ENCODE assay signal across 25 cellular contexts in genomic region chr13:61463027-61463426, GRCh38.
DNase-seq lines count a peak whose midpoint lies in the region; ATAC-seq and TF ChIP-seq lines count a peak whose summit lies in the region.
"Had no signal": no experiment of that assay in that cellular context is flagged by ENCODE, and none has a peak within 500 bp of the region (broad histone marks: within the 10 kb centered on the region; RNA-seq: fewer than 3 reads in every experiment).

No MANE protein-coding gene starts in this region.

- no peak for TF ChIP-seq CTCF in epithelial cell of esophagus (IDR thresholded peaks at IDR 0.05; ENCODE audit: insufficient read depth, low read depth, low read length, missing control alignments)

- H3K4me3 ChIP-seq in epithelial cell of esophagus (ENCODE audit: low read length), result no peak overlapping the region
- H3K4me3 ChIP-seq: esophagus muscularis mucosa, stomach, tibial artery had no signal

- ATAC-seq in GM21529 (IDR thresholded peaks at IDR 0.05; ENCODE audit: unreplicated experiment), result no peak
- no peak for ATAC-seq in HG03135 (IDR thresholded peaks at IDR 0.05; ENCODE audit: unreplicated experiment)
- no peak for ATAC-seq in HG02623 (IDR thresholded peaks at IDR 0.05; ENCODE audit: unreplicated experiment)
- ATAC-seq: activated T-cell treated with anti-CD3 and anti-CD28 coated beads, Interleukin-2, amount 50 U/mL, for 4 hours; CD8-positive, alpha-beta T cell had no signal

- DNase-seq in NCI-H345 (lab: John Stamatoyannopoulos, UW), result peak; percentile 35
- DNase-seq in NCI-H345 treated with DMSO at 0.1 percent for 48 hours (lab: John Stamatoyannopoulos, UW; ENCODE audit: unreplicated experiment), result no peak
- DNase-seq in NCI-H69 (lab: John Stamatoyannopoulos, UW), result peak; percentile 9
- DNase-seq in epithelial cell of esophagus (ENCODE audit: low read depth), result peak; percentile 20
- no peak for DNase-seq in KG1 (lab: John Stamatoyannopoulos, UW)
- DNase-seq: activated CD4-positive, alpha-beta T cell treated with anti-CD3 and anti-CD28 coated beads for 48 hours; activated naive CD4-positive, alpha-beta T cell; activated T-cell treated with anti-CD3 and anti-CD28 coated beads, Interleukin-2, amount 50 U/mL, for 4 hours; AML-193; CD8-positive, alpha-beta T cell; DMS79; effector CD4-positive, alpha-beta T cell; GF-D8; H7; hypothalamus; NCI-H187 treated with DMSO at 0.1 percent for 48 hours; NCI-H446 treated with DMSO at 0.1 percent for 48 hours; posterior cingulate gyrus; RPMI8226; stomach; tibial artery had no signal

Comparison
In these comparisons a context has a peak if more than half of its experiments do, and no peak if none do; other contexts are left out.
1. DNase-seq: peak in NCI-H345 (single experiment), NCI-H69 (single experiment) and epithelial cell of esophagus (single experiment); none in NCI-H345 treated with DMSO at 0.1 percent for 48 hours (single experiment) and KG1 (single experiment).